24 cellular contexts compared by ENCODE assay signal in genomic region chr5:136070486-136071285, GRCh38. TPM values are rescaled to one million over a fixed set of nuclear protein-coding genes. Genes with fewer than 3 reads are reported as not detected.
A peak's percentile ranks its signal among the peaks of the same experiment; 100 is the strongest.
DNase-seq lines count a peak whose midpoint lies in the region; ATAC-seq and TF ChIP-seq lines count a peak whose summit lies in the region.
"Had no signal": no experiment of that assay in that cellular context is flagged by ENCODE, and none has a peak within 500 bp of the region (broad histone marks: within the 10 kb centered on the region; RNA-seq: fewer than 3 reads in every experiment).

No MANE protein-coding gene starts in this region.

- CTCF ChIA-PET in AG04450 (lab: Charles Lee), result interaction anchor here (2.1 to 3.3 kb wide), 2 partner anchors 125 to 141 kb away, joined by 4 to 11 read pairs; no protein-coding TSS in a partner anchor

- TF ChIP-seq CTCF in AG04450 (IDR thresholded peaks at IDR 0.05; ENCODE audit: low read depth, low read length) (no peak), fibroblast of pulmonary artery (IDR thresholded peaks at IDR 0.05; ENCODE audit: low read length, missing control alignments) (no peak)

- H3K4me3 ChIP-seq in AG04450 (ENCODE audit: low read depth, low read length) (no peak overlapping the region), fibroblast of pulmonary artery (replicated peaks; ENCODE audit: low read depth, low read length) (no peak overlapping the region)
- H3K4me3 ChIP-seq: BLaER1 treated with 17β-estradiol and CSF1 and Interleukin-3, amounts not matched to agents 10 nM and 100 nM; dorsolateral prefrontal cortex; lung had no signal

- DNase-seq in AG04450 (ENCODE audit: low read depth, low spot score), result no peak
- DNase-seq in NCI-H446 treated with DMSO at 0.1 percent for 48 hours (lab: John Stamatoyannopoulos, UW), result peak; percentile 74
- peak; percentile 23 for DNase-seq in fibroblast of pulmonary artery (ENCODE audit: low read depth)
- peak; percentile 26 for DNase-seq in left lobe of liver (ENCODE audit: low spot score)
- DNase-seq in NCI-H748 (lab: John Stamatoyannopoulos, UW; ENCODE audit: unreplicated experiment), result no peak
- no peak for DNase-seq in NCI-H2029 (lab: John Stamatoyannopoulos, UW)
- no peak for DNase-seq in NCI-H1694 treated with DMSO at 0.1 percent for 48 hours (lab: John Stamatoyannopoulos, UW)
- DNase-seq: activated CD4-positive, alpha-beta T cell treated with anti-CD3 and anti-CD28 coated beads for 1 hour; activated naive CD8-positive, alpha-beta T cell treated with anti-CD3 and anti-CD28 coated beads, Interleukin-2, amount 10 ng/mL, durations not matched to agents 7 days and 5 days; brain microvascular endothelial cell; H7; IMR-90; MM.1S; NCI-H146; stimulated activated naive CD4-positive, alpha-beta T cell treated with Interleukin-2 at 50 U/mL for 16 hours; SW 1271; trophoblast cell had no signal

- no peak for ATAC-seq in left lobe of liver
- no peak for ATAC-seq in HG03025 (IDR thresholded peaks at IDR 0.05; ENCODE audit: low FRiP score, unreplicated experiment)
- ATAC-seq: sciatic nerve had no signal

- H3K9me3 ChIP-seq in AG04450 (ENCODE audit: control insufficient read depth, insufficient read depth, low read length), result no peaks in the 10 kb centered on the region

- H3K27ac ChIP-seq in AG04450 (ENCODE audit: low read depth, low read length), result peak overlapping the region; percentile 11
- H3K27ac ChIP-seq: BLaER1 treated with 17β-estradiol and CSF1 and Interleukin-3, amounts not matched to agents 10 nM and 100 nM; brain microvascular endothelial cell; dorsolateral prefrontal cortex; HL-60 had no signal

- POLR2A ChIA-PET in AG04450 (lab: Yijun Ruan, JAX), result no interaction called here

- no peaks in the 10 kb centered on the region for H3K27me3 ChIP-seq in AG04450 (ENCODE audit: control insufficient read depth, insufficient read depth, low read length)
- H3K27me3 ChIP-seq: BLaER1 treated with 17β-estradiol and CSF1 and Interleukin-3, amounts not matched to agents 10 nM and 100 nM; brain microvascular endothelial cell had no signal

RNA-seq across cellular contexts. Expression of gene TGFBI, which starts 41.9 kb away (rescaled TPM):
- polyA plus RNA-seq in AG04450 (2011; rRNA removed), result 2,219 and 2,576 TPM in 2 replicates
- polyA minus RNA-seq in AG04450 (2011; rRNA and poly(A)+ RNA removed), result 1,062 and 1,253 TPM in 2 replicates
- total RNA-seq in left lobe of liver, result 49.3 TPM
- total RNA-seq: activated T-helper 2 cell treated with anti-CD3 and anti-CD28 coated beads, Interferon-gamma antibody, Interleukin-2, Interleukin-4, amounts not matched to agents 10 μg/mL and 5 μg/mL and 100 μg/mL, durations not matched to agents 14 hours and 24 hours and 36 hours had no signal

Comparison
In these comparisons a context has a peak if more than half of its experiments do, and no peak if none do; other contexts are left out.
1. DNase-seq: peak in NCI-H446 treated with DMSO at 0.1 percent for 48 hours (single experiment), fibroblast of pulmonary artery (single experiment) and left lobe of liver (single experiment); none in AG04450 (single experiment), NCI-H748 (single experiment), NCI-H2029 (single experiment) and NCI-H1694 treated with DMSO at 0.1 percent for 48 hours (single experiment).